ENCODE assay signal across 16 cellular contexts in the genomic region with DNA sequence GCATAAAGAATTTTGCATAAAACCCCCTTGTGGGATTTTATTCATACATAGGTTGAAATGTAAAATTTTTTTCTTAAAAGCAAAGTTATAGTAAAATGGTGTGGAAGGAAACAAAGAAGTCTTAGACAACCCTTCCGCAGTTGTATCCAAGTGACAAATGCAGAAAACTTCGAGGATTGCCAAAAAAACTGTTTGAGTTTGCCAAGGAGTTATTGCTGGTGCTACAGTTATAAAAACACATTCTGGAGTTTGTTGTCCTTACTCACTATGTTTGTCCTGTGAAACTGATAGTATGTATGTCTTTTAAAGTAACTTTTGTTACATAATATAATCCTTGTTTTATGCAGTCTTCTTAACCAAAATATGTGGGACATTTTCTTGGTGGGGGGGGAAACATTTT.
DNase-seq lines count a peak whose midpoint lies in the region; ATAC-seq and TF ChIP-seq lines count a peak whose summit lies in the region.
"Had no signal": no experiment of that assay in that cellular context is flagged by ENCODE, and none has a peak within 500 bp of the region (broad histone marks: within the 10 kb centered on the region; RNA-seq: fewer than 3 reads in every experiment).

No MANE protein-coding gene starts in this region.

- TF ChIP-seq CTCF in HCT116 (IDR thresholded peaks at IDR 0.05 in 2 of 3, conservative IDR thresholded peaks at IDR 0.05 in 1 of 3; ENCODE audit: borderline replicate concordance in 1 of 3, insufficient read depth in 1 of 3, low read depth in 2 of 3, low read length in 2 of 3), result no peak
- no peak for TF ChIP-seq CTCF in fibroblast of the aortic adventitia (IDR thresholded peaks at IDR 0.05; ENCODE audit: insufficient read depth, low read length)
- TF ChIP-seq CTCF in nephron (IDR thresholded peaks at IDR 0.05; ENCODE audit: unreplicated experiment in 3 of 3), result no peak

- no peak overlapping the region for H3K9ac ChIP-seq in HCT116 (ENCODE audit: low read length)

- H3K9me2 ChIP-seq in HCT116 (ENCODE audit: insufficient read depth), result no peaks in the 10 kb centered on the region

- no peak for TF ChIP-seq RAD21 in HCT116 (IDR thresholded peaks at IDR 0.05; ENCODE audit: low read depth)

- no peaks in the 10 kb centered on the region for H3K27me3 ChIP-seq in HCT116 (ENCODE audit: insufficient read depth, low read length)
- H3K27me3 ChIP-seq: MG63 had no signal

- TF ChIP-seq POLR2A in HCT116 (IDR thresholded peaks at IDR 0.05; ENCODE audit: borderline replicate concordance, extremely low read depth, insufficient read depth, insufficient read length), result no peak

- POLR2A ChIA-PET in HCT116 (lab: Charles Lee), result no interaction called here

- H3K4me3 ChIP-seq in HCT116 (replicated peaks in 1 of 2; ENCODE audit: low read depth in 1 of 2, low read length in 2 of 2), result no peak overlapping the region
- no peak overlapping the region for H3K4me3 ChIP-seq in fibroblast of the aortic adventitia (ENCODE audit: low read depth, low read length)
- H3K4me3 ChIP-seq: K562, MG63, PC-9 had no signal

- no TSS peak for BruUV-seq in HCT116 (replicated peaks; lab: Mats Ljungman, UMichigan)

- ATAC-seq in HCT116, result no peak
- no peak for ATAC-seq in activated CD4-positive, CD25-positive, alpha-beta regulatory T cell treated with anti-CD3 and anti-CD28 coated beads, Interleukin-2, amount 50 U/mL, for 24 hours
- ATAC-seq: CD8-positive, alpha-beta T cell; K562 had no signal

- no peaks in the 10 kb centered on the region for H3K4me1 ChIP-seq in HCT116 (ENCODE audit: control insufficient read depth in 1 of 2, insufficient read depth in 2 of 2, low read length in 2 of 2)
- H3K4me1 ChIP-seq: Caco-2 had no signal

- H3K4me3 Mint-ChIP-seq in nephron, result no peak overlapping the region
- H3K4me3 Mint-ChIP-seq: CD8-positive, alpha-beta T cell had no signal

- H3K36me3 Mint-ChIP-seq in nephron (ENCODE audit: low read depth), result no peaks in the 10 kb centered on the region
- H3K36me3 Mint-ChIP-seq: CD8-positive, alpha-beta T cell had no signal

- H2AFZ ChIP-seq in HCT116 (ENCODE audit: low read depth, low read length, poor library complexity, severe bottlenecking), result peak overlapping the region; percentile 3
- H2AFZ ChIP-seq: PC-9 had no signal

- intact Hi-C loops in HCT116 (cut with micrococcal nuclease), result no loop called here

- H3K27ac ChIP-seq in HCT116 (ENCODE audit: low read depth, low read length), result no peak overlapping the region
- H3K27ac ChIP-seq: PC-9 had no signal

- H4K20me1 ChIP-seq in HCT116 (ENCODE audit: insufficient read depth), result no peaks in the 10 kb centered on the region

- H3K27me3 Mint-ChIP-seq in nephron (ENCODE audit: low read depth), result no peaks in the 10 kb centered on the region

- no peaks in the 10 kb centered on the region for H3K9me3 ChIP-seq in HCT116 (ENCODE audit: control insufficient read depth in 1 of 2, insufficient read depth in 1 of 2, low read depth in 1 of 2, low read length in 2 of 2)
- H3K9me3 ChIP-seq: Caco-2, MG63 had no signal

- DNase-seq in HCT116 (ENCODE audit: low read depth, low spot score) (no peak), astrocyte of the hippocampus (ENCODE audit: low read depth, low spot score) (peak; percentile 7), fibroblast of the aortic adventitia (ENCODE audit: low read depth) (peak; percentile 54), CD1c-positive myeloid dendritic cell (ENCODE audit: extremely low spot score) (no peak)
- no peak for DNase-seq in activated T-cell treated with anti-CD3 and anti-CD28 coated beads, Interleukin-2, amount 50 U/mL, for 48 hours
- DNase-seq: C1 segment of cervical spinal cord; Caco-2; CD8-positive, alpha-beta T cell; MG63; NCI-H2029; NCI-H526; PC-9; SHP77 had no signal

- H3K27ac Mint-ChIP-seq in nephron, result peak overlapping the region in 2 of 3 experiments; percentile 5 to 22
- H3K27ac Mint-ChIP-seq: CD8-positive, alpha-beta T cell had no signal

- no peak overlapping the region for H3K4me2 ChIP-seq in HCT116 (ENCODE audit: low read length)
- H3K4me2 ChIP-seq: PC-9 had no signal

- H3K79me2 ChIP-seq in HCT116 (ENCODE audit: insufficient read depth, low read length), result no peaks in the 10 kb centered on the region

- H3K9me3 Mint-ChIP-seq in nephron, result no peaks in the 10 kb centered on the region
- H3K9me3 Mint-ChIP-seq: CD8-positive, alpha-beta T cell had no signal

- H3K4me1 Mint-ChIP-seq in nephron, result peaks cover 29% of the 10 kb centered on the region

- CTCF ChIA-PET in HCT116 (lab: Charles Lee), result no interaction called here

- RAD21 ChIA-PET in HCT116 (lab: Charles Lee; ENCODE audit: low non-redundant PET in 1 of 2, low total read pairs in 2 of 2, uncharacterized antibody in 2 of 2, unreplicated experiment in 2 of 2), result no interaction called here

- H3K36me3 ChIP-seq in HCT116 (ENCODE audit: control insufficient read depth in 1 of 2, insufficient read depth in 2 of 2, low read length in 2 of 2), result no peaks in the 10 kb centered on the region
- H3K36me3 ChIP-seq: MG63 had no signal

TF ChIP-seq in HCT116, 20 proteins besides CTCF, POLR2A, EP300 and RAD21:
- TF ChIP-seq FOSL1 (IDR thresholded peaks at IDR 0.05; ENCODE audit: low read depth) (no peak), SP1 (IDR thresholded peaks at IDR 0.05; ENCODE audit: low read depth) (no peak)
- TF ChIP-seq, protein P1, sequence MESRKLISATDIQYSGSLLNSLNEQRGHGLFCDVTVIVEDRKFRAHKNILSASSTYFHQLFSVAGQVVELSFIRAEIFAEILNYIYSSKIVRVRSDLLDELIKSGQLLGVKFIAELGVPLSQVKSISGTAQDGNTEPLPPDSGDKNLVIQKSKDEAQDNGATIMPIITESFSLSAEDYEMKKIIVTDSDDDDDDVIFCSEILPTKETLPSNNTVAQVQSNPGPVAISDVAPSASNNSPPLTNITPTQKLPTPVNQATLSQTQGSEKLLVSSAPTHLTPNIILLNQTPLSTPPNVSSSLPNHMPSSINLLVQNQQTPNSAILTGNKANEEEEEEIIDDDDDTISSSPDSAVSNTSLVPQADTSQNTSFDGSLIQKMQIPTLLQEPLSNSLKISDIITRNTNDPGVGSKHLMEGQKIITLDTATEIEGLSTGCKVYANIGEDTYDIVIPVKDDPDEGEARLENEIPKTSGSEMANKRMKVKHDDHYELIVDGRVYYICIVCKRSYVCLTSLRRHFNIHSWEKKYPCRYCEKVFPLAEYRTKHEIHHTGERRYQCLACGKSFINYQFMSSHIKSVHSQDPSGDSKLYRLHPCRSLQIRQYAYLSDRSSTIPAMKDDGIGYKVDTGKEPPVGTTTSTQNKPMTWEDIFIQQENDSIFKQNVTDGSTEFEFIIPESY (IDR thresholded peaks at IDR 0.05; ENCODE audit: extremely low read depth, insufficient replicate concordance, low read length), result no peak
TF ChIP-seq in HCT116: peak in this region for 0.

Comparison
In these comparisons a context has a peak if more than half of its experiments do, and no peak if none do; other contexts are left out.
1. DNase-seq: peak in astrocyte of the hippocampus (single experiment) and fibroblast of the aortic adventitia (single experiment); none in HCT116 (single experiment), CD1c-positive myeloid dendritic cell (single experiment) and activated T-cell treated with anti-CD3 and anti-CD28 coated beads, Interleukin-2, amount 50 U/mL, for 48 hours (0 of 2).